ENCODE assay signal across 3 cellular contexts in the genomic region with DNA sequence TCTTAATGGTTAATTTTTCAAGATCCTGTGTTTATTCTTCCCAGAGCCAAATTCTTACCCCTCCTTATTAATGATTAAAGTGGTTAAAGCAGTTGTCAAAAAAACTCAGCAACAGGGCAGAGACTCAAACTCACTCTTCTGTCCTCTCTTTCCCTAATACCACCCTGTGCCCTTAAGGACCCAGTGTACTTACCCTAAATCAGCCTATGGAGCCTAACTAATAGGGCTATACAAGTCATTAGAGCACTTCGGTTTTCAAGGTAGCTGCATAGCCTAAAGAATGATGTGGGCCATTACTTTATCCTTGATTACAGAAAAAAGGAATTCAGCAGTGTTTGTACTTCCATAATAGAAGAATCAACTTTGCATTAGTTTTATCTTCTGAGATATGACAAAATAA.
TF ChIP-seq lines count a peak whose summit lies in the region.

No MANE protein-coding gene starts in this region.

TF ChIP-seq in GM23338, 12 proteins besides CTCF, POLR2A, EP300 and RAD21:
- TF ChIP-seq POLR2AphosphoS5 (IDR thresholded peaks at IDR 0.05; ENCODE audit: low read depth) (peak; percentile 74), NANOG (IDR thresholded peaks at IDR 0.05; ENCODE audit: borderline replicate concordance) (peak; percentile 58; the same call in 1 of the 2 replicates), JUNB (IDR thresholded peaks at IDR 0.05; ENCODE audit: unreplicated experiment) (no peak)
- TF ChIP-seq, protein P1, sequence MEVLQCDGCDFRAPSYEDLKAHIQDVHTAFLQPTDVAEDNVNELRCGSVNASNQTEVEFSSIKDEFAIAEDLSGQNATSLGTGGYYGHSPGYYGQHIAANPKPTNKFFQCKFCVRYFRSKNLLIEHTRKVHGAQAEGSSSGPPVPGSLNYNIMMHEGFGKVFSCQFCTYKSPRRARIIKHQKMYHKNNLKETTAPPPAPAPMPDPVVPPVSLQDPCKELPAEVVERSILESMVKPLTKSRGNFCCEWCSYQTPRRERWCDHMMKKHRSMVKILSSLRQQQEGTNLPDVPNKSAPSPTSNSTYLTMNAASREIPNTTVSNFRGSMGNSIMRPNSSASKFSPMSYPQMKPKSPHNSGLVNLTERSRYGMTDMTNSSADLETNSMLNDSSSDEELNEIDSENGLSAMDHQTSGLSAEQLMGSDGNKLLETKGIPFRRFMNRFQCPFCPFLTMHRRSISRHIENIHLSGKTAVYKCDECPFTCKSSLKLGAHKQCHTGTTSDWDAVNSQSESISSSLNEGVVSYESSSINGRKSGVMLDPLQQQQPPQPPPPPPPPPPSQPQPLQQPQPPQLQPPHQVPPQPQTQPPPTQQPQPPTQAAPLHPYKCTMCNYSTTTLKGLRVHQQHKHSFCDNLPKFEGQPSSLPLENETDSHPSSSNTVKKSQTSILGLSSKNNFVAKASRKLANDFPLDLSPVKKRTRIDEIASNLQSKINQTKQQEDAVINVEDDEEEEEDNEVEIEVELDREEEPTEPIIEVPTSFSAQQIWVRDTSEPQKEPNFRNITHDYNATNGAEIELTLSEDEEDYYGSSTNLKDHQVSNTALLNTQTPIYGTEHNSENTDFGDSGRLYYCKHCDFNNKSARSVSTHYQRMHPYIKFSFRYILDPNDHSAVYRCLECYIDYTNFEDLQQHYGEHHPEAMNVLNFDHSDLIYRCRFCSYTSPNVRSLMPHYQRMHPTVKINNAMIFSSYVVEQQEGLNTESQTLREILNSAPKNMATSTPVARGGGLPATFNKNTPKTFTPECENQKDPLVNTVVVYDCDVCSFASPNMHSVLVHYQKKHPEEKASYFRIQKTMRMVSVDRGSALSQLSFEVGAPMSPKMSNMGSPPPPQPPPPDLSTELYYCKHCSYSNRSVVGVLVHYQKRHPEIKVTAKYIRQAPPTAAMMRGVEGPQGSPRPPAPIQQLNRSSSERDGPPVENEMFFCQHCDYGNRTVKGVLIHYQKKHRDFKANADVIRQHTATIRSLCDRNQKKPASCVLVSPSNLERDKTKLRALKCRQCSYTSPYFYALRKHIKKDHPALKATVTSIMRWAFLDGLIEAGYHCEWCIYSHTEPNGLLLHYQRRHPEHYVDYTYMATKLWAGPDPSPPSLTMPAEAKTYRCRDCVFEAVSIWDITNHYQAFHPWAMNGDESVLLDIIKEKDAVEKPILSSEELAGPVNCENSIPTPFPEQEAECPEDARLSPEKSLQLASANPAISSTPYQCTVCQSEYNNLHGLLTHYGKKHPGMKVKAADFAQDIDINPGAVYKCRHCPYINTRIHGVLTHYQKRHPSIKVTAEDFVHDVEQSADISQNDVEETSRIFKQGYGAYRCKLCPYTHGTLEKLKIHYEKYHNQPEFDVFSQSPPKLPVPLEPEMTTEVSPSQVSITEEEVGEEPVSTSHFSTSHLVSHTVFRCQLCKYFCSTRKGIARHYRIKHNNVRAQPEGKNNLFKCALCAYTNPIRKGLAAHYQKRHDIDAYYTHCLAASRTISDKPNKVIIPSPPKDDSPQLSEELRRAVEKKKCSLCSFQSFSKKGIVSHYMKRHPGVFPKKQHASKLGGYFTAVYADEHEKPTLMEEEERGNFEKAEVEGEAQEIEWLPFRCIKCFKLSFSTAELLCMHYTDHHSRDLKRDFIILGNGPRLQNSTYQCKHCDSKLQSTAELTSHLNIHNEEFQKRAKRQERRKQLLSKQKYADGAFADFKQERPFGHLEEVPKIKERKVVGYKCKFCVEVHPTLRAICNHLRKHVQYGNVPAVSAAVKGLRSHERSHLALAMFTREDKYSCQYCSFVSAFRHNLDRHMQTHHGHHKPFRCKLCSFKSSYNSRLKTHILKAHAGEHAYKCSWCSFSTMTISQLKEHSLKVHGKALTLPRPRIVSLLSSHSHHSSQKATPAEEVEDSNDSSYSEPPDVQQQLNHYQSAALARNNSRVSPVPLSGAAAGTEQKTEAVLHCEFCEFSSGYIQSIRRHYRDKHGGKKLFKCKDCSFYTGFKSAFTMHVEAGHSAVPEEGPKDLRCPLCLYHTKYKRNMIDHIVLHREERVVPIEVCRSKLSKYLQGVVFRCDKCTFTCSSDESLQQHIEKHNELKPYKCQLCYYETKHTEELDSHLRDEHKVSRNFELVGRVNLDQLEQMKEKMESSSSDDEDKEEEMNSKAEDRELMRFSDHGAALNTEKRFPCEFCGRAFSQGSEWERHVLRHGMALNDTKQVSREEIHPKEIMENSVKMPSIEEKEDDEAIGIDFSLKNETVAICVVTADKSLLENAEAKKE (CRISPR knock-in tag; IDR thresholded peaks at IDR 0.05), result no peak

TF ChIP-seq in WTC11, 78 proteins besides CTCF, POLR2A, EP300 and RAD21 (continues in another document):
- TF ChIP-seq, protein P2, sequence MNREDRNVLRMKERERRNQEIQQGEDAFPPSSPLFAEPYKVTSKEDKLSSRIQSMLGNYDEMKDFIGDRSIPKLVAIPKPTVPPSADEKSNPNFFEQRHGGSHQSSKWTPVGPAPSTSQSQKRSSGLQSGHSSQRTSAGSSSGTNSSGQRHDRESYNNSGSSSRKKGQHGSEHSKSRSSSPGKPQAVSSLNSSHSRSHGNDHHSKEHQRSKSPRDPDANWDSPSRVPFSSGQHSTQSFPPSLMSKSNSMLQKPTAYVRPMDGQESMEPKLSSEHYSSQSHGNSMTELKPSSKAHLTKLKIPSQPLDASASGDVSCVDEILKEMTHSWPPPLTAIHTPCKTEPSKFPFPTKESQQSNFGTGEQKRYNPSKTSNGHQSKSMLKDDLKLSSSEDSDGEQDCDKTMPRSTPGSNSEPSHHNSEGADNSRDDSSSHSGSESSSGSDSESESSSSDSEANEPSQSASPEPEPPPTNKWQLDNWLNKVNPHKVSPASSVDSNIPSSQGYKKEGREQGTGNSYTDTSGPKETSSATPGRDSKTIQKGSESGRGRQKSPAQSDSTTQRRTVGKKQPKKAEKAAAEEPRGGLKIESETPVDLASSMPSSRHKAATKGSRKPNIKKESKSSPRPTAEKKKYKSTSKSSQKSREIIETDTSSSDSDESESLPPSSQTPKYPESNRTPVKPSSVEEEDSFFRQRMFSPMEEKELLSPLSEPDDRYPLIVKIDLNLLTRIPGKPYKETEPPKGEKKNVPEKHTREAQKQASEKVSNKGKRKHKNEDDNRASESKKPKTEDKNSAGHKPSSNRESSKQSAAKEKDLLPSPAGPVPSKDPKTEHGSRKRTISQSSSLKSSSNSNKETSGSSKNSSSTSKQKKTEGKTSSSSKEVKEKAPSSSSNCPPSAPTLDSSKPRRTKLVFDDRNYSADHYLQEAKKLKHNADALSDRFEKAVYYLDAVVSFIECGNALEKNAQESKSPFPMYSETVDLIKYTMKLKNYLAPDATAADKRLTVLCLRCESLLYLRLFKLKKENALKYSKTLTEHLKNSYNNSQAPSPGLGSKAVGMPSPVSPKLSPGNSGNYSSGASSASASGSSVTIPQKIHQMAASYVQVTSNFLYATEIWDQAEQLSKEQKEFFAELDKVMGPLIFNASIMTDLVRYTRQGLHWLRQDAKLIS (CRISPR knock-in tag; IDR thresholded peaks at IDR 0.05; ENCODE audit: borderline replicate concordance), result no peak
- TF ChIP-seq ZNF232 (CRISPR knock-in tag; IDR thresholded peaks at IDR 0.05) (no peak), SMAD3 (CRISPR knock-in tag; IDR thresholded peaks at IDR 0.05; ENCODE audit: borderline replicate concordance) (no peak), GRHL2 (CRISPR knock-in tag; IDR thresholded peaks at IDR 0.05; ENCODE audit: insufficient replicate concordance, severe bottlenecking) (no peak), ESRRA (CRISPR knock-in tag; IDR thresholded peaks at IDR 0.05; ENCODE audit: borderline replicate concordance) (no peak), NFATC4 (CRISPR knock-in tag; IDR thresholded peaks at IDR 0.05) (no peak), ELF4 (CRISPR knock-in tag; IDR thresholded peaks at IDR 0.05; ENCODE audit: low read depth) (no peak), PRRX2 (CRISPR knock-in tag; IDR thresholded peaks at IDR 0.05) (no peak), STAT6 (CRISPR knock-in tag; conservative IDR thresholded peaks at IDR 0.05; ENCODE audit: low read depth) (no peak), CREB1 (CRISPR knock-in tag; IDR thresholded peaks at IDR 0.05) (no peak), RELA (CRISPR knock-in tag; IDR thresholded peaks at IDR 0.05; ENCODE audit: borderline replicate concordance) (no peak), ZNF219 (CRISPR knock-in tag; IDR thresholded peaks at IDR 0.05; ENCODE audit: borderline replicate concordance) (no peak)

TF ChIP-seq in H1, 55 proteins besides CTCF, POLR2A, EP300 and RAD21:
- TF ChIP-seq TAF7 (optimal IDR thresholded peaks at IDR 0.05; ENCODE audit: borderline replicate concordance, low read depth, low read length) (no peak), HDAC2 (IDR thresholded peaks at IDR 0.05; ENCODE audit: borderline replicate concordance in 1 of 2, low read depth in 2 of 2, low read length in 2 of 2) (no peak), POLR2AphosphoS5 (IDR thresholded peaks at IDR 0.05; ENCODE audit: low read depth, low read length) (peak; percentile 95), CHD1 (IDR thresholded peaks at IDR 0.05; ENCODE audit: low read depth, low read length) (no peak), SRF (IDR thresholded peaks at IDR 0.05; ENCODE audit: low read depth, low read length) (no peak), EGR1 (IDR thresholded peaks at IDR 0.05; ENCODE audit: borderline replicate concordance, low read depth, low read length) (peak; percentile 29; the same call in 1 of the 2 replicates), POU5F1 (IDR thresholded peaks at IDR 0.05; ENCODE audit: low read depth, low read length) (no peak)
